Comparison of ENCODE assay signal across 2 cellular contexts in genomic region chr3:49723301-49723630, GRCh38.
TF ChIP-seq lines count a peak whose summit lies in the region.

No MANE protein-coding gene starts in this region.

TF ChIP-seq in WTC11, 78 proteins besides CTCF, POLR2A, EP300 and RAD21:
- 0 out of 2 replicates have a peak, but pooled peaks have one; percentile 56 for TF ChIP-seq AFF4 (CRISPR knock-in tag; IDR thresholded peaks at IDR 0.05; ENCODE audit: borderline replicate concordance)
- TF ChIP-seq USF1 (CRISPR knock-in tag; IDR thresholded peaks at IDR 0.05): peak; percentile 87
- peak; percentile 88 for TF ChIP-seq USF2 (CRISPR knock-in tag; IDR thresholded peaks at IDR 0.05)
- TF ChIP-seq PRRX2 (CRISPR knock-in tag; IDR thresholded peaks at IDR 0.05): no peak
- no peak for TF ChIP-seq GRHL2 (CRISPR knock-in tag; IDR thresholded peaks at IDR 0.05; ENCODE audit: insufficient replicate concordance, severe bottlenecking)
- no peak for TF ChIP-seq ZNF671 (CRISPR knock-in tag; IDR thresholded peaks at IDR 0.05)
TF ChIP-seq in WTC11: peak in this region for 3.

TF ChIP-seq in HepG2, 621 proteins besides CTCF, POLR2A, EP300 and RAD21:
- TF ChIP-seq ZNF740 (CRISPR knock-in tag; IDR thresholded peaks at IDR 0.05) (0 out of 2 replicates have a peak, but pooled peaks have one; percentile 12), REPIN1 (CRISPR knock-in tag; IDR thresholded peaks at IDR 0.05; ENCODE audit: borderline replicate concordance, low read depth) (peak; percentile 14; the same call in 1 of the 2 replicates), MXI1 (IDR thresholded peaks at IDR 0.05; ENCODE audit: borderline replicate concordance, low read depth, low read length) (0 out of 3 replicates have a peak, but pooled peaks have one; percentile 26), ZNF747 (CRISPR knock-in tag; IDR thresholded peaks at IDR 0.05; ENCODE audit: borderline replicate concordance) (no peak), NFE2L1 (CRISPR knock-in tag; IDR thresholded peaks at IDR 0.05; ENCODE audit: borderline replicate concordance) (no peak), ZNF572 (CRISPR knock-in tag; IDR thresholded peaks at IDR 0.05) (0 out of 2 replicates have a peak, but pooled peaks have one; percentile 60), ZBTB34 (CRISPR knock-in tag; IDR thresholded peaks at IDR 0.05) (peak; percentile 41; the same call in 1 of the 2 replicates), ARID4A (CRISPR knock-in tag; IDR thresholded peaks at IDR 0.05; ENCODE audit: borderline replicate concordance) (no peak), TRIM22 (IDR thresholded peaks at IDR 0.05) (no peak), ZNF737 (CRISPR knock-in tag; IDR thresholded peaks at IDR 0.05; ENCODE audit: borderline replicate concordance) (peak; percentile 58; the same call in 1 of the 2 replicates), HOXA9 (CRISPR knock-in tag; IDR thresholded peaks at IDR 0.05; ENCODE audit: borderline replicate concordance) (0 out of 2 replicates have a peak, but pooled peaks have one; percentile 51), PHF8 (CRISPR knock-in tag; IDR thresholded peaks at IDR 0.05) (no peak), RAD51 (IDR thresholded peaks at IDR 0.05; ENCODE audit: borderline replicate concordance) (peak; percentile 75; the same call in 1 of the 2 replicates), MAX (IDR thresholded peaks at IDR 0.05) (peak; percentile 58; the same call in 1 of the 2 replicates), U2AF1 (optimal IDR thresholded peaks at IDR 0.05; ENCODE audit: low read depth, low read length) (peak; percentile 47), ZXDC (CRISPR knock-in tag; IDR thresholded peaks at IDR 0.05) (peak; percentile 66; the same call in 1 of the 2 replicates), ZNF790 (CRISPR knock-in tag; IDR thresholded peaks at IDR 0.05; ENCODE audit: borderline replicate concordance) (no peak), ZNF503 (CRISPR knock-in tag; IDR thresholded peaks at IDR 0.05) (no peak), FOXC1 (CRISPR knock-in tag; IDR thresholded peaks at IDR 0.05; ENCODE audit: borderline replicate concordance) (peak; percentile 36; the same call in 1 of the 2 replicates), RBM22 (optimal IDR thresholded peaks at IDR 0.05; ENCODE audit: low read length) (peak; percentile 11), NFE2L2 (IDR thresholded peaks at IDR 0.05; ENCODE audit: low read length) (no peak), ZNF674 (CRISPR knock-in tag; IDR thresholded peaks at IDR 0.05; ENCODE audit: low read depth) (0 out of 2 replicates have a peak, but pooled peaks have one; percentile 7), MNT (IDR thresholded peaks at IDR 0.05) (0 out of 2 replicates have a peak, but pooled peaks have one; percentile 7), SP4 (CRISPR knock-in tag; IDR thresholded peaks at IDR 0.05) (0 out of 2 replicates have a peak, but pooled peaks have one; percentile 5), USF2 (IDR thresholded peaks at IDR 0.05; ENCODE audit: low read depth, low read length) (peak; percentile 75), USF2 (CRISPR knock-in tag; IDR thresholded peaks at IDR 0.05; ENCODE audit: borderline replicate concordance) (peak; percentile 71; the same call in 1 of the 2 replicates), ZNF296 (CRISPR knock-in tag; conservative IDR thresholded peaks at IDR 0.05) (peak; percentile 68; the same call in 1 of the 2 replicates), AKAP8 (CRISPR knock-in tag; IDR thresholded peaks at IDR 0.05) (0 out of 2 replicates have a peak, but pooled peaks have one; percentile 8), TGIF2 (CRISPR knock-in tag; IDR thresholded peaks at IDR 0.05) (peak; percentile 47), PAF1 (CRISPR knock-in tag; IDR thresholded peaks at IDR 0.05) (0 out of 2 replicates have a peak, but pooled peaks have one; percentile 29), ZNF44 (CRISPR knock-in tag; IDR thresholded peaks at IDR 0.05) (no peak), IRF9 (CRISPR knock-in tag; IDR thresholded peaks at IDR 0.05; ENCODE audit: borderline replicate concordance) (0 out of 2 replicates have a peak, but pooled peaks have one; percentile 1), NR1H2 (CRISPR knock-in tag; IDR thresholded peaks at IDR 0.05; ENCODE audit: borderline replicate concordance, low read depth) (0 out of 2 replicates have a peak, but pooled peaks have one; percentile 41), ZNF780A (CRISPR knock-in tag; IDR thresholded peaks at IDR 0.05) (peak; percentile 62; the same call in 1 of the 2 replicates), IRX3 (CRISPR knock-in tag; IDR thresholded peaks at IDR 0.05; ENCODE audit: borderline replicate concordance, low read depth) (peak; percentile 3; the same call in 1 of the 2 replicates)
